In the genomic region with DNA sequence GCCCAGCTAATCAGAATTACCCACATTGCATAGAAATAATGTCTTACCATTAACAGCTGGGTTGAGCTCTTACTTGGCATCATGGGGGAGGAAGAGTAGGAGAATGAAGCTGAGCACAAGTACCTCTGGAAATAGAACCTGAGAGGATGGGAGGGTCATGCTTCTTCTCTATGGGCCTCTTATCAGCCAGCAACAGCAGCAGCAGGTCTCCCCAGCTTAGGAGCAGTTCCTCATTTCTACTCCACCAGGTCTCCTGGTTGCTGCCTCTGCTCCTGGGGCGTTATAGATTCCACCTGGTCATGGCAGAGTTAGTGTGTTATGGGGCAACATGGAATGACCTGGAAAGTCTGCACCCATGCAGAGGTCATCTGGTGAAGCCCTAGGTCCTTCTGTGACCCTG, we compare ENCODE assay signal across 1 cellular context.
A peak's percentile ranks its signal among the peaks of the same experiment; 100 is the strongest.
TF ChIP-seq lines count a peak whose summit lies in the region.

No MANE protein-coding gene starts in this region.

TF ChIP-seq in K562, 482 proteins besides CTCF, POLR2A, EP300 and RAD21 (continued from another document and continues in another):
- TF ChIP-seq, protein P1, sequence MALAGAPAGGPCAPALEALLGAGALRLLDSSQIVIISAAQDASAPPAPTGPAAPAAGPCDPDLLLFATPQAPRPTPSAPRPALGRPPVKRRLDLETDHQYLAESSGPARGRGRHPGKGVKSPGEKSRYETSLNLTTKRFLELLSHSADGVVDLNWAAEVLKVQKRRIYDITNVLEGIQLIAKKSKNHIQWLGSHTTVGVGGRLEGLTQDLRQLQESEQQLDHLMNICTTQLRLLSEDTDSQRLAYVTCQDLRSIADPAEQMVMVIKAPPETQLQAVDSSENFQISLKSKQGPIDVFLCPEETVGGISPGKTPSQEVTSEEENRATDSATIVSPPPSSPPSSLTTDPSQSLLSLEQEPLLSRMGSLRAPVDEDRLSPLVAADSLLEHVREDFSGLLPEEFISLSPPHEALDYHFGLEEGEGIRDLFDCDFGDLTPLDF (CRISPR knock-in tag; IDR thresholded peaks at IDR 0.05) = no peak
- TF ChIP-seq ZNF695 (CRISPR knock-in tag; IDR thresholded peaks at IDR 0.05) (no peak), NCOA6 (IDR thresholded peaks at IDR 0.05) (no peak), KLF1 (tag; IDR thresholded peaks at IDR 0.05) (no peak), NFXL1 (CRISPR knock-in tag; IDR thresholded peaks at IDR 0.05) (no peak), HLTF (IDR thresholded peaks at IDR 0.05) (no peak), HMGN3 (IDR thresholded peaks at IDR 0.05; ENCODE audit: borderline replicate concordance, extremely low read depth, insufficient read length, low read depth, low read length) (no peak), HNRNPH1 (optimal IDR thresholded peaks at IDR 0.05; ENCODE audit: low read depth, low read length) (no peak), MTA1 (IDR thresholded peaks at IDR 0.05; ENCODE audit: borderline replicate concordance) (no peak), KLF13 (tag; IDR thresholded peaks at IDR 0.05; ENCODE audit: borderline replicate concordance, low read depth) (no peak), STAT5A (IDR thresholded peaks at IDR 0.05; ENCODE audit: borderline replicate concordance, low read length) (peak; percentile 83), PRPF4 (IDR thresholded peaks at IDR 0.05; ENCODE audit: insufficient read depth, low read depth, low read length, poor library complexity, severe bottlenecking) (no peak), FOXK2 (conservative IDR thresholded peaks at IDR 0.05 in 1 of 2, IDR thresholded peaks at IDR 0.05 in 1 of 2; ENCODE audit: low read depth in 2 of 2) (no peak), MAFK (IDR thresholded peaks at IDR 0.05; ENCODE audit: low read length) (no peak), CBFB (CRISPR knock-in tag; IDR thresholded peaks at IDR 0.05) (no peak), LCOR (CRISPR knock-in tag; IDR thresholded peaks at IDR 0.05) (no peak), MYBL2 (IDR thresholded peaks at IDR 0.05; ENCODE audit: low read depth) (no peak), MYBL2 (CRISPR knock-in tag; IDR thresholded peaks at IDR 0.05; ENCODE audit: borderline replicate concordance) (no peak), ATF7 (IDR thresholded peaks at IDR 0.05) (no peak), FOXK1 (CRISPR knock-in tag; IDR thresholded peaks at IDR 0.05; ENCODE audit: borderline replicate concordance) (no peak; the same call in 1 of the 2 replicates), ZNF830 (CRISPR knock-in tag; IDR thresholded peaks at IDR 0.05) (no peak), ERF (CRISPR knock-in tag; IDR thresholded peaks at IDR 0.05) (no peak), ATF1 (CRISPR knock-in tag; IDR thresholded peaks at IDR 0.05) (no peak), ATF1 (tag; IDR thresholded peaks at IDR 0.05) (0 out of 2 replicates have a peak, but pooled peaks have one; percentile 13), EZH2 (IDR thresholded peaks at IDR 0.05; ENCODE audit: borderline replicate concordance, low read depth, low read length) (no peak), SIN3B (IDR thresholded peaks at IDR 0.05; ENCODE audit: low read depth) (no peak), NFATC3 (IDR thresholded peaks at IDR 0.05) (no peak), ZNF431 (CRISPR knock-in tag; IDR thresholded peaks at IDR 0.05) (no peak), ZNF121 (CRISPR knock-in tag; conservative IDR thresholded peaks at IDR 0.05) (no peak), ZNF311 (CRISPR knock-in tag; IDR thresholded peaks at IDR 0.05) (no peak), ZC3H8 (IDR thresholded peaks at IDR 0.05) (no peak), SMAD2 (IDR thresholded peaks at IDR 0.05; ENCODE audit: low read depth, low read length) (no peak), CXXC5 (CRISPR knock-in tag; IDR thresholded peaks at IDR 0.05) (peak; percentile 53), ZNF224 (CRISPR knock-in tag; IDR thresholded peaks at IDR 0.05) (no peak), ZNF766 (CRISPR knock-in tag; conservative IDR thresholded peaks at IDR 0.05) (peak; percentile 70), NCOA2 (IDR thresholded peaks at IDR 0.05; ENCODE audit: partially characterized antibody in 2 of 2) (no peak)
- TF ChIP-seq, protein P2, sequence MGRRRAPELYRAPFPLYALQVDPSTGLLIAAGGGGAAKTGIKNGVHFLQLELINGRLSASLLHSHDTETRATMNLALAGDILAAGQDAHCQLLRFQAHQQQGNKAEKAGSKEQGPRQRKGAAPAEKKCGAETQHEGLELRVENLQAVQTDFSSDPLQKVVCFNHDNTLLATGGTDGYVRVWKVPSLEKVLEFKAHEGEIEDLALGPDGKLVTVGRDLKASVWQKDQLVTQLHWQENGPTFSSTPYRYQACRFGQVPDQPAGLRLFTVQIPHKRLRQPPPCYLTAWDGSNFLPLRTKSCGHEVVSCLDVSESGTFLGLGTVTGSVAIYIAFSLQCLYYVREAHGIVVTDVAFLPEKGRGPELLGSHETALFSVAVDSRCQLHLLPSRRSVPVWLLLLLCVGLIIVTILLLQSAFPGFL (CRISPR knock-in tag; IDR thresholded peaks at IDR 0.05) = no peak
- TF ChIP-seq, protein P3, sequence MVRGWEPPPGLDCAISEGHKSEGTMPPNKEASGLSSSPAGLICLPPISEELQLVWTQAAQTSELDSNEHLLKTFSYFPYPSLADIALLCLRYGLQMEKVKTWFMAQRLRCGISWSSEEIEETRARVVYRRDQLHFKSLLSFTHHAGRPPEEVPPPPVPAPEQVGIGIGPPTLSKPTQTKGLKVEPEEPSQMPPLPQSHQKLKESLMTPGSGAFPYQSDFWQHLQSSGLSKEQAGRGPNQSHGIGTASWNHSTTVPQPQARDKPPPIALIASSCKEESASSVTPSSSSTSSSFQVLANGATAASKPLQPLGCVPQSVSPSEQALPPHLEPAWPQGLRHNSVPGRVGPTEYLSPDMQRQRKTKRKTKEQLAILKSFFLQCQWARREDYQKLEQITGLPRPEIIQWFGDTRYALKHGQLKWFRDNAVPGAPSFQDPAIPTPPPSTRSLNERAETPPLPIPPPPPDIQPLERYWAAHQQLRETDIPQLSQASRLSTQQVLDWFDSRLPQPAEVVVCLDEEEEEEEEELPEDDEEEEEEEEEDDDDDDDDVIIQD (CRISPR knock-in tag; IDR thresholded peaks at IDR 0.05) = no peak
- TF ChIP-seq, protein P4, sequence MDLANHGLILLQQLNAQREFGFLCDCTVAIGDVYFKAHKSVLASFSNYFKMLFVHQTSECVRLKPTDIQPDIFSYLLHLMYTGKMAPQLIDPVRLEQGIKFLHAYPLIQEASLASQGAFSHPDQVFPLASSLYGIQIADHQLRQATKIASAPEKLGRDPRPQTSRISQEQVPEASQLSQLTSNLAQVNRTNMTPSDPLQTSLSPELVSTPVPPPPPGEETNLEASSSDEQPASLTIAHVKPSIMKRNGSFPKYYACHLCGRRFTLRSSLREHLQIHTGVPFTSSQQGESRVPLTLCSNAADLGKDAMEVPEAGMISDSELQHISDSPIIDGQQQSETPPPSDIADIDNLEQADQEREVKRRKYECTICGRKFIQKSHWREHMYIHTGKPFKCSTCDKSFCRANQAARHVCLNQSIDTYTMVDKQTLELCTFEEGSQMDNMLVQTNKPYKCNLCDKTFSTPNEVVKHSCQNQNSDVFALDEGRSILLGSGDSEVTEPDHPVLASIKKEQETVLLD (IDR thresholded peaks at IDR 0.05) = no peak
- TF ChIP-seq, protein P5, sequence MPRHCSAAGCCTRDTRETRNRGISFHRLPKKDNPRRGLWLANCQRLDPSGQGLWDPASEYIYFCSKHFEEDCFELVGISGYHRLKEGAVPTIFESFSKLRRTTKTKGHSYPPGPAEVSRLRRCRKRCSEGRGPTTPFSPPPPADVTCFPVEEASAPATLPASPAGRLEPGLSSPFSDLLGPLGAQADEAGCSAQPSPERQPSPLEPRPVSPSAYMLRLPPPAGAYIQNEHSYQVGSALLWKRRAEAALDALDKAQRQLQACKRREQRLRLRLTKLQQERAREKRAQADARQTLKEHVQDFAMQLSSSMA (CRISPR knock-in tag; IDR thresholded peaks at IDR 0.05) = no peak
- TF ChIP-seq, protein P6, sequence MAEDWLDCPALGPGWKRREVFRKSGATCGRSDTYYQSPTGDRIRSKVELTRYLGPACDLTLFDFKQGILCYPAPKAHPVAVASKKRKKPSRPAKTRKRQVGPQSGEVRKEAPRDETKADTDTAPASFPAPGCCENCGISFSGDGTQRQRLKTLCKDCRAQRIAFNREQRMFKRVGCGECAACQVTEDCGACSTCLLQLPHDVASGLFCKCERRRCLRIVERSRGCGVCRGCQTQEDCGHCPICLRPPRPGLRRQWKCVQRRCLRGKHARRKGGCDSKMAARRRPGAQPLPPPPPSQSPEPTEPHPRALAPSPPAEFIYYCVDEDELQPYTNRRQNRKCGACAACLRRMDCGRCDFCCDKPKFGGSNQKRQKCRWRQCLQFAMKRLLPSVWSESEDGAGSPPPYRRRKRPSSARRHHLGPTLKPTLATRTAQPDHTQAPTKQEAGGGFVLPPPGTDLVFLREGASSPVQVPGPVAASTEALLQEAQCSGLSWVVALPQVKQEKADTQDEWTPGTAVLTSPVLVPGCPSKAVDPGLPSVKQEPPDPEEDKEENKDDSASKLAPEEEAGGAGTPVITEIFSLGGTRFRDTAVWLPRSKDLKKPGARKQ (CRISPR knock-in tag; IDR thresholded peaks at IDR 0.05) = no peak
- TF ChIP-seq, protein P7, sequence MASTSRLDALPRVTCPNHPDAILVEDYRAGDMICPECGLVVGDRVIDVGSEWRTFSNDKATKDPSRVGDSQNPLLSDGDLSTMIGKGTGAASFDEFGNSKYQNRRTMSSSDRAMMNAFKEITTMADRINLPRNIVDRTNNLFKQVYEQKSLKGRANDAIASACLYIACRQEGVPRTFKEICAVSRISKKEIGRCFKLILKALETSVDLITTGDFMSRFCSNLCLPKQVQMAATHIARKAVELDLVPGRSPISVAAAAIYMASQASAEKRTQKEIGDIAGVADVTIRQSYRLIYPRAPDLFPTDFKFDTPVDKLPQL (IDR thresholded peaks at IDR 0.05; ENCODE audit: extremely low read depth, insufficient read length) = no peak
- TF ChIP-seq, protein P8, sequence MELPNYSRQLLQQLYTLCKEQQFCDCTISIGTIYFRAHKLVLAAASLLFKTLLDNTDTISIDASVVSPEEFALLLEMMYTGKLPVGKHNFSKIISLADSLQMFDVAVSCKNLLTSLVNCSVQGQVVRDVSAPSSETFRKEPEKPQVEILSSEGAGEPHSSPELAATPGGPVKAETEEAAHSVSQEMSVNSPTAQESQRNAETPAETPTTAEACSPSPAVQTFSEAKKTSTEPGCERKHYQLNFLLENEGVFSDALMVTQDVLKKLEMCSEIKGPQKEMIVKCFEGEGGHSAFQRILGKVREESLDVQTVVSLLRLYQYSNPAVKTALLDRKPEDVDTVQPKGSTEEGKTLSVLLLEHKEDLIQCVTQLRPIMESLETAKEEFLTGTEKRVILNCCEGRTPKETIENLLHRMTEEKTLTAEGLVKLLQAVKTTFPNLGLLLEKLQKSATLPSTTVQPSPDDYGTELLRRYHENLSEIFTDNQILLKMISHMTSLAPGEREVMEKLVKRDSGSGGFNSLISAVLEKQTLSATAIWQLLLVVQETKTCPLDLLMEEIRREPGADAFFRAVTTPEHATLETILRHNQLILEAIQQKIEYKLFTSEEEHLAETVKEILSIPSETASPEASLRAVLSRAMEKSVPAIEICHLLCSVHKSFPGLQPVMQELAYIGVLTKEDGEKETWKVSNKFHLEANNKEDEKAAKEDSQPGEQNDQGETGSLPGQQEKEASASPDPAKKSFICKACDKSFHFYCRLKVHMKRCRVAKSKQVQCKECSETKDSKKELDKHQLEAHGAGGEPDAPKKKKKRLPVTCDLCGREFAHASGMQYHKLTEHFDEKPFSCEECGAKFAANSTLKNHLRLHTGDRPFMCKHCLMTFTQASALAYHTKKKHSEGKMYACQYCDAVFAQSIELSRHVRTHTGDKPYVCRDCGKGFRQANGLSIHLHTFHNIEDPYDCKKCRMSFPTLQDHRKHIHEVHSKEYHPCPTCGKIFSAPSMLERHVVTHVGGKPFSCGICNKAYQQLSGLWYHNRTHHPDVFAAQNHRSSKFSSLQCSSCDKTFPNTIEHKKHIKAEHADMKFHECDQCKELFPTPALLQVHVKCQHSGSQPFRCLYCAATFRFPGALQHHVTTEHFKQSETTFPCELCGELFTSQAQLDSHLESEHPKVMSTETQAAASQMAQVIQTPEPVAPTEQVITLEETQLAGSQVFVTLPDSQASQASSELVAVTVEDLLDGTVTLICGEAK (IDR thresholded peaks at IDR 0.05) = no peak
- TF ChIP-seq, protein P8 (CRISPR knock-in tag; IDR thresholded peaks at IDR 0.05) = no peak
- TF ChIP-seq, protein P9, sequence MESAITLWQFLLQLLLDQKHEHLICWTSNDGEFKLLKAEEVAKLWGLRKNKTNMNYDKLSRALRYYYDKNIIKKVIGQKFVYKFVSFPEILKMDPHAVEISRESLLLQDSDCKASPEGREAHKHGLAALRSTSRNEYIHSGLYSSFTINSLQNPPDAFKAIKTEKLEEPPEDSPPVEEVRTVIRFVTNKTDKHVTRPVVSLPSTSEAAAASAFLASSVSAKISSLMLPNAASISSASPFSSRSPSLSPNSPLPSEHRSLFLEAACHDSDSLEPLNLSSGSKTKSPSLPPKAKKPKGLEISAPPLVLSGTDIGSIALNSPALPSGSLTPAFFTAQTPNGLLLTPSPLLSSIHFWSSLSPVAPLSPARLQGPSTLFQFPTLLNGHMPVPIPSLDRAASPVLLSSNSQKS (CRISPR knock-in tag; IDR thresholded peaks at IDR 0.05) = no peak
- TF ChIP-seq, protein P10, sequence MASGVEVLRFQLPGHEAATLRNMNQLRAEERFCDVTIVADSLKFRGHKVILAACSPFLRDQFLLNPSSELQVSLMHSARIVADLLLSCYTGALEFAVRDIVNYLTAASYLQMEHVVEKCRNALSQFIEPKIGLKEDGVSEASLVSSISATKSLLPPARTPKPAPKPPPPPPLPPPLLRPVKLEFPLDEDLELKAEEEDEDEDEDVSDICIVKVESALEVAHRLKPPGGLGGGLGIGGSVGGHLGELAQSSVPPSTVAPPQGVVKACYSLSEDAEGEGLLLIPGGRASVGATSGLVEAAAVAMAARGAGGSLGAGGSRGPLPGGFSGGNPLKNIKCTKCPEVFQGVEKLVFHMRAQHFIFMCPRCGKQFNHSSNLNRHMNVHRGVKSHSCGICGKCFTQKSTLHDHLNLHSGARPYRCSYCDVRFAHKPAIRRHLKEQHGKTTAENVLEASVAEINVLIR (CRISPR knock-in tag; IDR thresholded peaks at IDR 0.05) = no peak
